Comparison of ENCODE assay signal across 8 cellular contexts in the genomic region with DNA sequence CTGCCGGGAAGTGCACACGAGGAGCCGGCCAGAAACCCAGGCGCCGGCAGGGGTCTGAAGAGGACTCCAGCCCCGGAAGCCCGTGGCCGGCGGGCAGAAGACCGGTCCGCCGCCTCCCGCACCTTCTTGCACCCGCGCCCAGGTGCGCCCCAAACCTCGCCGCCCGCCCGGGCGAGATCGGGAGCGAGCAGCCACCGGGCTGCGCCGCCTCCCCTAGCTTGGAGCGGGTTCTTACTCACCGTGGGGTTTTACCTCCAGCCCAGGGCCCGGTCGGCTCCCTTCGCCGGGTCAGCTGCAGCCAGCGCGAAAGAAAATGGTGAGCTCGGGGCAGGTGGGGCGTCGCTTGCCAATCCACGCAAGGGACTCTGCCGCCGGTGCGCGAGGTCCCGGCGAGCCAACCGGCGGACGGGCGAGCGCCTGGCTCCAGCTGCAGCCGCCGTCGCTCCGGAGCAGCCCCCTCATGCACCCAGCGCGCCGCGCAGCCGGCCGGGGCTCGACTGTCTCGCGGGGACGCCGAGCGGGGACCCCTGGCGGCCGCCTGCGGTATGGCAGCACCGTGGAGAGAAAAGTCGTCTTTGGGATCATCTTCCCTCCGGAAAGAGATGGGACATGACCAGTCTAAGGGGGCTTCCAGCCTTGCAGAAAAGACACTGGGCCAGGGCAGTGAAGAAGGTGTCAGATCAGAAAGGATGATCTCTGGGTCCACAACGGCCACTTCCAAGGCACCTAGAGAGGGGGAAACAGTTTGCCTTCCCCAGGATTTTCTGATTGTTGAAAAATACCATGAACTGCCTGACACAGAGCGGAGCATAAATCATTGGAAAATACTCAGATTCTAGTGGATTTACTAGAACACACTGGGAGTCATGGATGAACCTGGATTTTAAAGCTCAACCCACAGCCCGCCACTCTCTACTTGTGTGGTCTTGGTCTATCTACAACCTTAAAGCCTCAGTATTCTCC. TPM values are rescaled to one million over a fixed set of nuclear protein-coding genes. Genes with fewer than 3 reads are reported as not detected.
A peak's percentile ranks its signal among the peaks of the same experiment; 100 is the strongest.
DNase-seq lines count a peak whose midpoint lies in the region; ATAC-seq, FAIRE-seq and TF ChIP-seq lines count a peak whose summit lies in the region.

Gene MOB3B (minus strand): TSS at position 499 of the 963 bp plus-strand sequence. CDS start 74,264 bp downstream, outside the sequence.

- H3K27me3 ChIP-seq in BJ (ENCODE audit: control insufficient read depth, insufficient read depth, low read length) (peaks cover 18% of the 10 kb centered on the region), mononuclear cell (ENCODE audit: insufficient read depth, low read length) (no peaks in the 10 kb centered on the region)

- POLR2A ChIA-PET in BJ (lab: Charles Lee): no interaction called here

- H3K4me3 ChIP-seq in BJ (ENCODE audit: low read depth, low read length): peak within 1 kb of the TSS; percentile 39
- H3K4me3 ChIP-seq in mononuclear cell (ENCODE audit: low read length): peak within 1 kb of the TSS; percentile 53

- CTCF ChIA-PET in BJ (lab: Yijun Ruan, JAX): interaction anchor here (0.7 to 2.6 kb wide), 22 partner anchors 10 to 204 kb away, joined by 3 to 30 read pairs (median 4); no protein-coding TSS in a partner anchor

- H3K4me1 ChIP-seq in mononuclear cell (ENCODE audit: insufficient read depth, low read length): peaks cover 29% of the 10 kb centered on the region

- H3K9me3 ChIP-seq in mononuclear cell (ENCODE audit: low read depth, low read length): no peaks in the 10 kb centered on the region

- no peaks in the 10 kb centered on the region for H3K36me3 ChIP-seq in BJ (ENCODE audit: control insufficient read depth, insufficient read depth, low read length)

- no peak for DNase-seq in BJ (ENCODE audit: low read depth)
- DNase-seq in GM19239 (ENCODE audit: insufficient read length, low spot score): peak; percentile 64
- DNase-seq in NCI-H82 (lab: John Stamatoyannopoulos, UW): peak; percentile 77
- DNase-seq in activated T-cell treated with anti-CD3 and anti-CD28 coated beads for 24 hours (ENCODE audit: low read depth): peak; percentile 62
- DNase-seq in epidermal melanocyte (ENCODE audit: insufficient read length, low spot score): peak; percentile 70
- peak; percentile 71 to 74 for DNase-seq in stimulated activated CD8-positive, alpha-beta memory T cell treated with anti-CD3 and anti-CD28 coated beads, Interleukin-2, amount 100 ng/mL, for 48 hours (ENCODE audit: low read depth in 2 of 2)

- ATAC-seq in HG03432 (IDR thresholded peaks at IDR 0.05; ENCODE audit: unreplicated experiment): peak; percentile 80

- FAIRE-seq in GM19239 (lab: Jason Lieb, UNC): no peak

- TF ChIP-seq CTCF in BJ (IDR thresholded peaks at IDR 0.05; ENCODE audit: insufficient read depth, low read depth, low read length): peak; percentile 77

RNA-seq across cellular contexts. Expression of gene MOB3B, which starts in this region (rescaled TPM):
- polyA plus RNA-seq in BJ (2011; rRNA removed): 0.04 and 0.05 TPM in 2 replicates
- polyA minus RNA-seq in BJ (2011; rRNA and poly(A)+ RNA removed): 0.05 TPM in 1 of 2 replicates, not detected in the other
- total RNA-seq in mononuclear cell: 1.4 TPM
